Comparison of ENCODE assay signal across 23 cellular contexts in the genomic region with DNA sequence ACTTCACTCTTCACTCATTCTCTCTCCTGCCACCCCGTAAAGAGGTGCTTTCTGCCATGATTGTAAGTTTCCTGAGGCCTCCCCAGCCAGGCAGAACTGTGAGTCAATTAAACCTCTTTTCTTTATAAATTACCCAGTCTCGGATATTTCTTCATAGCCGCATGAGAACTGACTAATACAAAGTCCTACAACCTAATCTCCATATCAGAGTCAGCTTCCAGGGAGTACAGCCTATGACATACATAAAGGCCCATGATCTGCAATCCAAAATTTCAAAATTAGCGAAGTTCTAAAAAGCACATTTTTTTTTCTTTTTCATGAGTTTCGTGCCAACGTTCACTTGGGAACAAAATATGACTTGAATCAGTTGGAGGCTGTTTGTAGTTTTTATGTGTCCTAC.
"Had no signal": no experiment of that assay in that cellular context is flagged by ENCODE, and none has a peak within 500 bp of the region (broad histone marks: within the 10 kb centered on the region; RNA-seq: fewer than 3 reads in every experiment).

No MANE protein-coding gene starts in this region.

- H3K27me3 ChIP-seq: breast epithelium, hepatocyte, neural progenitor cell, ovary, transverse colon had no signal

- H3K4me3 Mint-ChIP-seq: activated CD4-positive, alpha-beta memory T cell treated with anti-CD3 and anti-CD28 coated beads, Interleukin-2, amount 10 ng/mL, durations not matched to agents 7 days and 5 days; activated CD4-positive, alpha-beta T cell treated with anti-CD3 and anti-CD28 coated beads, Interleukin-2, amount 10 ng/mL, durations not matched to agents 24 days and 14 days; activated naive CD8-positive, alpha-beta T cell treated with anti-CD3 and anti-CD28 coated beads, Interleukin-2, amount 50 U/mL, for 24 hours; activated T-helper 1 cell treated with anti-CD3 and anti-CD28 coated beads, Interleukin-12 subunit alpha, Interleukin-12 subunit beta, Interleukin-2, Interleukin-4 antibody, amounts not matched to agents 30 ng/mL and 10 ng/mL and 1 ng/mL, durations not matched to agents 14 hours and 24 hours and 36 hours; immature natural killer cell; naive thymus-derived CD4-positive, alpha-beta T cell; neural progenitor cell; stimulated activated effector memory CD8-positive, alpha-beta T cell treated with anti-CD3 and anti-CD28 coated beads, Interleukin-12 subunit alpha, Interleukin-12 subunit beta, amount 100 ng/mL, for 72 hours had no signal

- H3K4me1 ChIP-seq: breast epithelium, lower lobe of right lung, neural progenitor cell, prostate gland, transverse colon had no signal

- H3K27ac ChIP-seq: breast epithelium, coronary artery, hepatocyte, lower lobe of right lung, neural progenitor cell, ovary, prostate gland, transverse colon, VCaP had no signal

- H3K9me3 ChIP-seq: breast epithelium, lower lobe of right lung, ovary, prostate gland, transverse colon had no signal

- H3K36me3 Mint-ChIP-seq: immature natural killer cell; naive thymus-derived CD4-positive, alpha-beta T cell; neural progenitor cell; stimulated activated effector memory CD8-positive, alpha-beta T cell treated with anti-CD3 and anti-CD28 coated beads, Interleukin-12 subunit alpha, Interleukin-12 subunit beta, amount 100 ng/mL, for 72 hours had no signal

- DNase-seq: activated CD4-positive, alpha-beta memory T cell treated with anti-CD3 and anti-CD28 coated beads, Interleukin-2, amount 10 ng/mL, durations not matched to agents 7 days and 5 days; activated CD4-positive, alpha-beta T cell treated with anti-CD3 and anti-CD28 coated beads, Interleukin-2, amount 10 ng/mL, durations not matched to agents 24 days and 14 days; activated gamma-delta T cell; activated naive CD4-positive, alpha-beta T cell treated with anti-CD3 and anti-CD28 coated beads, Interleukin-2, amount 50 U/mL, for 16 hours; activated naive CD8-positive, alpha-beta T cell treated with anti-CD3 and anti-CD28 coated beads, Interleukin-2, amount 50 U/mL, for 24 hours; aorta; glutamatergic neuron; immature natural killer cell; lower lobe of right lung; naive thymus-derived CD4-positive, alpha-beta T cell; ovary; stimulated activated CD4-positive, alpha-beta T cell treated with anti-CD3 and anti-CD28 coated beads, Interleukin-1b, Interleukin-23, amount 100 ng/mL, for 48 hours; transverse colon had no signal

- H3K27ac Mint-ChIP-seq: activated CD4-positive, alpha-beta memory T cell treated with anti-CD3 and anti-CD28 coated beads, Interleukin-2, amount 10 ng/mL, durations not matched to agents 7 days and 5 days; activated CD4-positive, alpha-beta T cell treated with anti-CD3 and anti-CD28 coated beads, Interleukin-2, amount 10 ng/mL, durations not matched to agents 24 days and 14 days; activated naive CD8-positive, alpha-beta T cell treated with anti-CD3 and anti-CD28 coated beads, Interleukin-2, amount 50 U/mL, for 24 hours; activated T-helper 1 cell treated with anti-CD3 and anti-CD28 coated beads, Interleukin-12 subunit alpha, Interleukin-12 subunit beta, Interleukin-2, Interleukin-4 antibody, amounts not matched to agents 30 ng/mL and 10 ng/mL and 1 ng/mL, durations not matched to agents 14 hours and 24 hours and 36 hours; immature natural killer cell; neural progenitor cell; stimulated activated effector memory CD8-positive, alpha-beta T cell treated with anti-CD3 and anti-CD28 coated beads, Interleukin-12 subunit alpha, Interleukin-12 subunit beta, amount 100 ng/mL, for 72 hours had no signal

- H3K36me3 ChIP-seq: breast epithelium, lower lobe of right lung, neural progenitor cell, ovary, prostate gland, transverse colon had no signal

- H3K4me3 ChIP-seq: breast epithelium, coronary artery, hepatocyte, lower lobe of right lung, neural progenitor cell, ovary, prostate gland, transverse colon had no signal

- H3K27me3 Mint-ChIP-seq: activated CD4-positive, alpha-beta memory T cell treated with anti-CD3 and anti-CD28 coated beads, Interleukin-2, amount 10 ng/mL, durations not matched to agents 7 days and 5 days; activated naive CD8-positive, alpha-beta T cell treated with anti-CD3 and anti-CD28 coated beads, Interleukin-2, amount 50 U/mL, for 24 hours had no signal

- H3K9me3 Mint-ChIP-seq: activated CD4-positive, alpha-beta memory T cell treated with anti-CD3 and anti-CD28 coated beads, Interleukin-2, amount 10 ng/mL, durations not matched to agents 7 days and 5 days; activated CD4-positive, alpha-beta T cell treated with anti-CD3 and anti-CD28 coated beads, Interleukin-2, amount 10 ng/mL, durations not matched to agents 24 days and 14 days; activated naive CD8-positive, alpha-beta T cell treated with anti-CD3 and anti-CD28 coated beads, Interleukin-2, amount 50 U/mL, for 24 hours; immature natural killer cell; naive thymus-derived CD4-positive, alpha-beta T cell; neural progenitor cell; stimulated activated effector memory CD8-positive, alpha-beta T cell treated with anti-CD3 and anti-CD28 coated beads, Interleukin-12 subunit alpha, Interleukin-12 subunit beta, amount 100 ng/mL, for 72 hours had no signal

- ATAC-seq: activated CD4-positive, CD25-positive, alpha-beta regulatory T cell treated with anti-CD3 and anti-CD28 coated beads, Interleukin-2, amount 50 U/mL, for 24 hours; activated naive CD8-positive, alpha-beta T cell treated with anti-CD3 and anti-CD28 coated beads, Interleukin-2, amount 50 U/mL, for 24 hours; left lobe of liver; lower lobe of right lung; naive thymus-derived CD4-positive, alpha-beta T cell; stimulated activated effector memory CD8-positive, alpha-beta T cell treated with anti-CD3 and anti-CD28 coated beads, Interleukin-12 subunit alpha, Interleukin-12 subunit beta, amount 100 ng/mL, for 72 hours had no signal
